ENCODE assay signal across 11 cellular contexts in genomic region chr1:202193614-202194327, GRCh38. TPM values are rescaled to one million over a fixed set of nuclear protein-coding genes. Genes with fewer than 3 reads are reported as not detected.
DNase-seq lines count a peak whose midpoint lies in the region; ATAC-seq and TF ChIP-seq lines count a peak whose summit lies in the region.
"Had no signal": no experiment of that assay in that cellular context is flagged by ENCODE, and none has a peak within 500 bp of the region (broad histone marks: within the 10 kb centered on the region; RNA-seq: fewer than 3 reads in every experiment).

A gene with protein sequence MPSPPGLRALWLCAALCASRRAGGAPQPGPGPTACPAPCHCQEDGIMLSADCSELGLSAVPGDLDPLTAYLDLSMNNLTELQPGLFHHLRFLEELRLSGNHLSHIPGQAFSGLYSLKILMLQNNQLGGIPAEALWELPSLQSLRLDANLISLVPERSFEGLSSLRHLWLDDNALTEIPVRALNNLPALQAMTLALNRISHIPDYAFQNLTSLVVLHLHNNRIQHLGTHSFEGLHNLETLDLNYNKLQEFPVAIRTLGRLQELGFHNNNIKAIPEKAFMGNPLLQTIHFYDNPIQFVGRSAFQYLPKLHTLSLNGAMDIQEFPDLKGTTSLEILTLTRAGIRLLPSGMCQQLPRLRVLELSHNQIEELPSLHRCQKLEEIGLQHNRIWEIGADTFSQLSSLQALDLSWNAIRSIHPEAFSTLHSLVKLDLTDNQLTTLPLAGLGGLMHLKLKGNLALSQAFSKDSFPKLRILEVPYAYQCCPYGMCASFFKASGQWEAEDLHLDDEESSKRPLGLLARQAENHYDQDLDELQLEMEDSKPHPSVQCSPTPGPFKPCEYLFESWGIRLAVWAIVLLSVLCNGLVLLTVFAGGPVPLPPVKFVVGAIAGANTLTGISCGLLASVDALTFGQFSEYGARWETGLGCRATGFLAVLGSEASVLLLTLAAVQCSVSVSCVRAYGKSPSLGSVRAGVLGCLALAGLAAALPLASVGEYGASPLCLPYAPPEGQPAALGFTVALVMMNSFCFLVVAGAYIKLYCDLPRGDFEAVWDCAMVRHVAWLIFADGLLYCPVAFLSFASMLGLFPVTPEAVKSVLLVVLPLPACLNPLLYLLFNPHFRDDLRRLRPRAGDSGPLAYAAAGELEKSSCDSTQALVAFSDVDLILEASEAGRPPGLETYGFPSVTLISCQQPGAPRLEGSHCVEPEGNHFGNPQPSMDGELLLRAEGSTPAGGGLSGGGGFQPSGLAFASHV (plus strand): TSS chr1:202193799. CDS start chr1:202193990, 191 bp downstream.

- in situ Hi-C loops in Panc1 (cut with HindIII; ENCODE audit: low pct_unique_long_range_greater_than_20kb, low sequenced_read_pairs) = no loop called here

- intact Hi-C loops in CD8-positive, alpha-beta T cell (cut with DNase I, micrococcal nuclease) = loop anchor here (1.0 to 2.0 kb wide), 3 partner anchors 33 to 526 kb away; partner anchors contain the start of gene PTPN7 (in 1 of the 2)
- intact Hi-C loops in Panc1 (cut with micrococcal nuclease; ENCODE audit: unreplicated experiment) = no loop called here
- intact Hi-C loops in Right ventricle myocardium superior (cut with DNase I) = no loop called here

- no peaks in the 10 kb centered on the region for H3K36me3 Mint-ChIP-seq in CD8-positive, alpha-beta T cell
- H3K36me3 Mint-ChIP-seq in nephron progenitor cell (ENCODE audit: low read depth) = no peaks in the 10 kb centered on the region
- no peaks in the 10 kb centered on the region for H3K36me3 Mint-ChIP-seq in T-helper 17 cell (ENCODE audit: low read depth)

- CTCF ChIA-PET in CD8-positive, alpha-beta T cell (lab: Charles Lee) = interaction anchor here (0.7 to 5.3 kb wide), 22 partner anchors 11 to 941 kb away, joined by 3 to 70 read pairs (median 4); no protein-coding TSS in a partner anchor
- CTCF ChIA-PET in Panc1 (lab: Charles Lee) = interaction anchor here (0.6 to 2.3 kb wide), 7 partner anchors 30 to 1823 kb away, joined by 3 to 9 read pairs (median 4); partner anchors contain the start of gene PTPN7

- H3K4me1 ChIP-seq in CD8-positive, alpha-beta T cell (ENCODE audit: insufficient read depth, low read length) = peaks cover 11% of the 10 kb centered on the region
- H3K4me1 ChIP-seq in Panc1 (ENCODE audit: control insufficient read depth, insufficient read depth, low read length) = no peaks in the 10 kb centered on the region; the same call in 1 of the 2 replicates

- peak within 1 kb of the TSS; percentile 51 for H3K4me3 Mint-ChIP-seq in CD8-positive, alpha-beta T cell
- H3K4me3 Mint-ChIP-seq in nephron progenitor cell (peak within 1 kb of the TSS; percentile 76), T-helper 17 cell (no peak within 1 kb of the TSS)

- H3K9me3 ChIP-seq in CD8-positive, alpha-beta T cell (ENCODE audit: low read length) = no peaks in the 10 kb centered on the region
- H3K9me3 ChIP-seq in Panc1 (ENCODE audit: control insufficient read depth, insufficient read depth, low read depth, low read length) (no peaks in the 10 kb centered on the region), T-helper 17 cell (ENCODE audit: control insufficient read depth, low read length, poor library complexity, severe bottlenecking) (no peaks in the 10 kb centered on the region)

- no peaks in the 10 kb centered on the region for H3K36me3 ChIP-seq in CD8-positive, alpha-beta T cell (ENCODE audit: insufficient read depth, low read length)
- H3K36me3 ChIP-seq in Panc1 (ENCODE audit: control insufficient read depth, insufficient read depth, low read length) = no peaks in the 10 kb centered on the region

- H3K4me1 Mint-ChIP-seq in CD8-positive, alpha-beta T cell (ENCODE audit: low read depth) = peaks cover 23% of the 10 kb centered on the region
- H3K4me1 Mint-ChIP-seq in nephron progenitor cell (peaks cover 29% of the 10 kb centered on the region), T-helper 17 cell (peaks cover 9% of the 10 kb centered on the region)

- H3K27ac Mint-ChIP-seq in CD8-positive, alpha-beta T cell = no peak within 1 kb of the TSS
- H3K27ac Mint-ChIP-seq in nephron progenitor cell (no peak within 1 kb of the TSS), T-helper 17 cell (no peak within 1 kb of the TSS)
- H3K27ac Mint-ChIP-seq: activated T-cell treated with anti-CD3 and anti-CD28 coated beads, Interleukin-2, amount 50 U/mL, for 72 hours had no signal

- H3K9me3 Mint-ChIP-seq in CD8-positive, alpha-beta T cell = no peaks in the 10 kb centered on the region
- peaks cover 13% of the 10 kb centered on the region for H3K9me3 Mint-ChIP-seq in nephron progenitor cell
- H3K9me3 Mint-ChIP-seq: activated T-cell treated with anti-CD3 and anti-CD28 coated beads, Interleukin-2, amount 50 U/mL, for 72 hours had no signal

- no peak for TF ChIP-seq CTCF in CD8-positive, alpha-beta T cell (IDR thresholded peaks at IDR 0.05)
- TF ChIP-seq CTCF in Panc1 (IDR thresholded peaks at IDR 0.05) = no peak
- no peak for TF ChIP-seq CTCF in nephron progenitor cell (IDR thresholded peaks at IDR 0.05)

- peaks cover 14% of the 10 kb centered on the region for H3K27me3 Mint-ChIP-seq in CD8-positive, alpha-beta T cell (ENCODE audit: low read depth)
- H3K27me3 Mint-ChIP-seq in nephron progenitor cell (ENCODE audit: low read depth, poor library complexity) = peaks cover 54% of the 10 kb centered on the region
- H3K27me3 Mint-ChIP-seq in T-helper 17 cell = peaks cover 54% of the 10 kb centered on the region

- no peak for ATAC-seq in CD8-positive, alpha-beta T cell
- peak; percentile 18; the same call in 1 of the 2 replicates for ATAC-seq in Panc1
- peak; percentile 63 for ATAC-seq in Right ventricle myocardium superior (ENCODE audit: poor library complexity)
- no peak for ATAC-seq in GM18520 (IDR thresholded peaks at IDR 0.05; ENCODE audit: unreplicated experiment)
- ATAC-seq in HG03342 (IDR thresholded peaks at IDR 0.05; ENCODE audit: unreplicated experiment) = no peak
- ATAC-seq in T-helper 17 cell = no peak

- H3K27ac ChIP-seq in CD8-positive, alpha-beta T cell (ENCODE audit: low read depth, low read length) = no peak within 1 kb of the TSS
- H3K27ac ChIP-seq in Panc1 (ENCODE audit: low read length) = no peak within 1 kb of the TSS

- no peak within 1 kb of the TSS for H3K4me3 ChIP-seq in CD8-positive, alpha-beta T cell (ENCODE audit: low read depth, low read length)
- peak within 1 kb of the TSS; percentile 13; a peak in 3 of 4 replicates for H3K4me3 ChIP-seq in Panc1 (ENCODE audit: low read depth in 2 of 2, low read length in 2 of 2)

- no peaks in the 10 kb centered on the region for H3K27me3 ChIP-seq in CD8-positive, alpha-beta T cell (ENCODE audit: insufficient read depth, low read length)
- H3K27me3 ChIP-seq in Panc1 (ENCODE audit: control insufficient read depth, insufficient read depth, low read length) = peaks cover 8% of the 10 kb centered on the region

- BruUV-seq in Panc1 (replicated peaks; lab: Mats Ljungman, UMichigan) = no TSS peak

- no peak for DNase-seq in CD8-positive, alpha-beta T cell
- no peak for DNase-seq in Panc1 (ENCODE audit: low read depth, low spot score)
- no peak for DNase-seq in Right ventricle myocardium superior
- DNase-seq in nephron progenitor cell = peak; percentile 62
- DNase-seq in T-helper 17 cell = no peak
- no peak for DNase-seq in AG20443 (ENCODE audit: low spot score)
- DNase-seq: activated T-cell treated with anti-CD3 and anti-CD28 coated beads, Interleukin-2, amount 50 U/mL, for 72 hours had no signal

- POLR2A ChIA-PET in CD8-positive, alpha-beta T cell (lab: Charles Lee) = interaction anchor here (0.7 kb wide), 1 partner anchor 33 kb away, joined by 3 read pairs; the partner anchor contains the start of gene PTPN7
- POLR2A ChIA-PET in Panc1 (lab: Charles Lee) = no interaction called here

RNA-seq across cellular contexts. Expression of the gene that starts here (rescaled TPM):
- total RNA-seq in CD8-positive, alpha-beta T cell = 1 to 10 TPM; 1.7 to 1.9 TPM
- total RNA-seq in Panc1 (2021; ENCODE audit: unreplicated experiment) = 0.08 TPM
- 0.23 TPM for polyA plus RNA-seq in Panc1 (2012; ENCODE audit: insufficient read length)
- 3.9 TPM for total RNA-seq in Right ventricle myocardium superior
- under 1 TPM; 0.13 to 0.25 TPM for total RNA-seq in T-helper 17 cell
- total RNA-seq: fibroblast of lung, pulmonary artery endothelial cell had no signal

Comparison
In these comparisons a context has a peak if more than half of its experiments do, and no peak if none do; other contexts are left out.
1. Peak in ATAC-seq and H3K4me3 ChIP-seq in Panc1; RNA of the gene not detected or under 1 TPM.
2. intact Hi-C loops: an anchor here in CD8-positive, alpha-beta T cell (1.0 to 2.0 kb wide); none called in Panc1 and Right ventricle myocardium superior.